In the genomic region with DNA sequence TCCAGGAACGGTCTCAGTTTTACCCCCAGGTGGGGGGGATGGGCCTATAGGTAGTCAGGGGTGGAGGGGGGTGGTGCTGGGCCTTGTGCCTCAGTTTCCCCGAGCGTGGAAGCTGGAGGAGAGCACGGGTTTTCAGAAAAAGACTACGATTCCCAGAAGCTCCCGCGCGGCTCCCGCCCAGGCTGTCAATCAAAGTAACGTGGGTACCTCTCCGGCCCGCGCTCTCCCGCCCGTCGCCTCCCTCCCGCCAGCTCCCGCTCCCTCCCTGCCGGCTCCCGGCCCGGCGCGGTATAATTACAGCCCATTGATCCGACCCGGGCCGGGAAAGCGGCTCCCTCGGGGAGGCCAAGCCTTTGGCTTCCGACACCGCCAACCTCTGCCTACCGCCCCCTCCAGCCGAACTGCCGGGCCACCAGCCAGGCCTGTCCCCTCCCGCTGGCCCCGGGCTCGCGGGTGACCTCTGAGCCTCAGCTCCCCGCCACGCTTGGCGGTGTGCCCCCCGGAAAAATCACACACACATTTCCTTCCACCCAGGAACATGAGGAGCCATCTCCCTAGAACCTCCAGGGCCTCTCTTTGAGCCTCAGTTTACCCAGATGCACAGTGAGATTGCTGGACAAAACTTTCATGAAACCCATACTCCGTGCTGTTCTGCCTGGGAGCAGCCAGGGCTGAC, we compare ENCODE assay signal across 8 cellular contexts. TPM values are rescaled to one million over a fixed set of nuclear protein-coding genes. Genes with fewer than 3 reads are reported as not detected.
DNase-seq lines count a peak whose midpoint lies in the region; ATAC-seq, FAIRE-seq and TF ChIP-seq lines count a peak whose summit lies in the region.

No MANE protein-coding gene starts in this region.

- TF ChIP-seq CTCF in kidney (IDR thresholded peaks at IDR 0.05; ENCODE audit: borderline replicate concordance, extremely low read depth, insufficient read depth) = no peak

- peak; percentile 89 for DNase-seq in NCI-H345 treated with DMSO at 0.1 percent for 48 hours (lab: John Stamatoyannopoulos, UW; ENCODE audit: unreplicated experiment)
- peak; percentile 66 for DNase-seq in activated CD4-positive, alpha-beta T cell treated with anti-CD3 and anti-CD28 coated beads for 1 hour
- peak; percentile 33 to 56 for DNase-seq in cerebellar nuclear complex (lab: John Stamatoyannopoulos, UW)
- DNase-seq in kidney = peak; percentile 98
- peak; percentile 70 to 83 (median 82) for DNase-seq in stimulated activated CD4-positive, alpha-beta T cell treated with anti-CD3 and anti-CD28 coated beads, Interleukin-12 subunit alpha, Interleukin-12 subunit beta, amount 100 ng/mL, for 48 hours (ENCODE audit: low read depth in 2 of 3, low spot score in 1 of 3)

- no peaks in the 10 kb centered on the region for H3K9me3 ChIP-seq in kidney (ENCODE audit: control insufficient read depth in 1 of 2, low read length in 2 of 2)

- ATAC-seq in HG03159 (IDR thresholded peaks at IDR 0.05; ENCODE audit: unreplicated experiment) = peak; percentile 61
- no peak for ATAC-seq in HG02623 (IDR thresholded peaks at IDR 0.05; ENCODE audit: unreplicated experiment)

- TF ChIP-seq POLR2A in GM15510 (IDR thresholded peaks at IDR 0.05; ENCODE audit: borderline replicate concordance, extremely low read depth, insufficient read length) = peak; percentile 47

- peak overlapping the region; percentile 89 to 97 for H3K27ac ChIP-seq in kidney (ENCODE audit: low read depth in 2 of 2, low read length in 2 of 2)

- H3K36me3 ChIP-seq in kidney (ENCODE audit: control insufficient read depth in 1 of 2, insufficient read depth in 2 of 2, low read length in 2 of 2) = no peaks in the 10 kb centered on the region

- H3K9ac ChIP-seq in kidney (ENCODE audit: low read length in 2 of 2) = peak overlapping the region; percentile 10 to 75

- peak overlapping the region; percentile 78 to 87 for H3K4me3 ChIP-seq in kidney (ENCODE audit: low read length in 2 of 2)

- intact Hi-C loops in kidney (cut with DNase I) = no loop called here

- FAIRE-seq in kidney (lab: Jason Lieb, UNC) = no peak

- peaks cover 8 to 12% of the 10 kb centered on the region in 2 donors for H3K4me1 ChIP-seq in kidney (ENCODE audit: control insufficient read depth in 1 of 2, insufficient read depth in 1 of 2, low read depth in 1 of 2, low read length in 2 of 2)

RNA-seq across cellular contexts. Expression of a gene that starts 7.2 kb away (rescaled TPM):
- total RNA-seq in kidney = 76.6 TPM
- polyA plus RNA-seq in kidney (ENCODE audit: insufficient read depth, low read depth, low replicate concordance) = 28.2 TPM

RNA-seq across cellular contexts. Expression of a gene that starts 26.0 kb away (rescaled TPM):
- total RNA-seq in kidney = 526 TPM
- 580 TPM for polyA plus RNA-seq in kidney (ENCODE audit: insufficient read depth, low read depth, low replicate concordance)

RNA-seq across cellular contexts. Expression of a gene that starts 57.9 kb away (rescaled TPM):
- 69.4 TPM for total RNA-seq in kidney
- polyA plus RNA-seq in kidney (ENCODE audit: insufficient read depth, low read depth, low replicate concordance) = 43.9 TPM

RNA-seq across cellular contexts. Expression of a gene that starts 58.9 kb away (rescaled TPM):
- total RNA-seq in kidney = 3.7 TPM
- polyA plus RNA-seq in kidney (ENCODE audit: insufficient read depth, low read depth, low replicate concordance) = 5.2 TPM

Comparison
In these comparisons a context has a peak if more than half of its experiments do, and no peak if none do; other contexts are left out.
1. DNase-seq: peak in every context shown above with its lines; median percentile 98 in kidney; 89 in NCI-H345 treated with DMSO at 0.1 percent for 48 hours; 82 in stimulated activated CD4-positive, alpha-beta T cell treated with anti-CD3 and anti-CD28 coated beads, Interleukin-12 subunit alpha, Interleukin-12 subunit beta, amount 100 ng/mL, for 48 hours; 66 in activated CD4-positive, alpha-beta T cell treated with anti-CD3 and anti-CD28 coated beads for 1 hour; 44 in cerebellar nuclear complex.